In the genomic region with DNA sequence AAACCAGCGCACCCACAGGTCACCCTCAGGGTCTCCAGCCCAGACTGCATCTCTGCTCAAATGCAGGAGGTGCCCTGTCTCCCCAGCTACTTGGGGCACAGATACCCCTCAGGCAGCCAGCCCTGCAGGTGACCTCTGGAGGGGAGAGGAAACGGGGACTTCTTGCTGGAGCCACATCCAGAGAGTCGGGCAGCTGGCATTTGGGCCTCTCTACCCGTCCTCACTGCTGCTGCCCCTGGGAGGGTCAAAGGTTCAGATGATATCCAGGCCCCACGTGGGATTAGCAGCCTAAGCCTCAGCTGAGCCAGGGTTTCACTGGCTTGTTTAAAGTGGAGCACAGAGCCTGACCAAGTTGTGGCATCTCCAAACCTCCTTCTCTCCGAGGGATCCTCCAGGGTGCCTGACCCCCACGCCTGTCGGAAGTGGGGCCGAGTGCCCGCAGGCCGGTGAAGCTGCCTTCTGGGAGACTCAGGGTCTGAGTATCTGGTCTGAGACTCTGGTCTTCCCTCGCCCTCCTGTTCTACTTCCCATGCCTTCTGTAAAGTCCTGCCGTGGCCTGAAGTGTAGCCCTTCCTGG, we compare ENCODE assay signal across 1 cellular context.
TF ChIP-seq lines count a peak whose summit lies in the region.

No MANE protein-coding gene starts in this region.

TF ChIP-seq in HCT116, 20 proteins besides CTCF, POLR2A, EP300 and RAD21 (continued from another document):
- TF ChIP-seq, protein P1, sequence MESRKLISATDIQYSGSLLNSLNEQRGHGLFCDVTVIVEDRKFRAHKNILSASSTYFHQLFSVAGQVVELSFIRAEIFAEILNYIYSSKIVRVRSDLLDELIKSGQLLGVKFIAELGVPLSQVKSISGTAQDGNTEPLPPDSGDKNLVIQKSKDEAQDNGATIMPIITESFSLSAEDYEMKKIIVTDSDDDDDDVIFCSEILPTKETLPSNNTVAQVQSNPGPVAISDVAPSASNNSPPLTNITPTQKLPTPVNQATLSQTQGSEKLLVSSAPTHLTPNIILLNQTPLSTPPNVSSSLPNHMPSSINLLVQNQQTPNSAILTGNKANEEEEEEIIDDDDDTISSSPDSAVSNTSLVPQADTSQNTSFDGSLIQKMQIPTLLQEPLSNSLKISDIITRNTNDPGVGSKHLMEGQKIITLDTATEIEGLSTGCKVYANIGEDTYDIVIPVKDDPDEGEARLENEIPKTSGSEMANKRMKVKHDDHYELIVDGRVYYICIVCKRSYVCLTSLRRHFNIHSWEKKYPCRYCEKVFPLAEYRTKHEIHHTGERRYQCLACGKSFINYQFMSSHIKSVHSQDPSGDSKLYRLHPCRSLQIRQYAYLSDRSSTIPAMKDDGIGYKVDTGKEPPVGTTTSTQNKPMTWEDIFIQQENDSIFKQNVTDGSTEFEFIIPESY (IDR thresholded peaks at IDR 0.05; ENCODE audit: extremely low read depth, insufficient replicate concordance, low read length), result no peak
- no peak for TF ChIP-seq ELF1 (IDR thresholded peaks at IDR 0.05; ENCODE audit: borderline replicate concordance, low read depth)
- no peak for TF ChIP-seq SRF (IDR thresholded peaks at IDR 0.05; ENCODE audit: low read depth)
- no peak for TF ChIP-seq CBX3 (IDR thresholded peaks at IDR 0.05; ENCODE audit: low read depth)
- TF ChIP-seq YY1 (IDR thresholded peaks at IDR 0.05; ENCODE audit: extremely low read depth, insufficient replicate concordance, low read depth, low read length), result no peak
- TF ChIP-seq JUND (IDR thresholded peaks at IDR 0.05), result no peak
- no peak for TF ChIP-seq CEBPB (IDR thresholded peaks at IDR 0.05; ENCODE audit: low read depth)
- no peak for TF ChIP-seq ZFX (IDR thresholded peaks at IDR 0.05)
- TF ChIP-seq SP1 (IDR thresholded peaks at IDR 0.05; ENCODE audit: low read depth), result no peak
- no peak for TF ChIP-seq EZH2 (IDR thresholded peaks at IDR 0.05)
